In the genomic region with DNA sequence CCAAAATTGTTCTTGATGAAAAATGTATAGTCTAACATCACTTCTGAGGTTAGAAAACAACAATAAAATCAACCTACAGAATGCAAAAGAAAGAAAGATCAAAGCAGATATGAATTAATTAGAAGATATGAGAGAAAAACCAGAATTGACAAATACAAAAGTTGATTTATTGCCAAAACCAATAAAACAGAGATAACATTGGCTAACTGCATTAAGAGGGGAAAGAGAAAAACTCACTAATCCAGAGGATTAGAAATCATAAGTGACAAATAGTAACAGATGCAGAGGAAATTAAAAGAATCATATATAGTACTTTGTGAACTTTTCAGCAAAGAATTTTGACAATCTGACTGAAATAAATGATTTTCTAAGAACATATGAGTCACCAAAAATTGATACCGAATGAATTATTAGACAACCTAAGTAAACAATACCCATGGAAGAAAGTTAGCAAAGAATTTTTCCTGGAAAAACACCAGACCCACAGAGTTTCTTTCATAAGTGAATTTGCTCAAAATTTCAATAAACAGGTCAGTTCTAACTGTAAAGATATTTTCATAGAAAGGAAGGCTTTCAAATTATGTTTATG, we compare ENCODE assay signal across 17 cellular contexts.
DNase-seq lines count a peak whose midpoint lies in the region; ATAC-seq, FAIRE-seq and TF ChIP-seq lines count a peak whose summit lies in the region.
"Had no signal": no experiment of that assay in that cellular context is flagged by ENCODE, and none has a peak within 500 bp of the region (broad histone marks: within the 10 kb centered on the region; RNA-seq: fewer than 3 reads in every experiment).

No MANE protein-coding gene starts in this region.

- no peaks in the 10 kb centered on the region for H3K27me3 ChIP-seq in Karpas-422 (ENCODE audit: low read length)

- no peak overlapping the region for H3K27ac ChIP-seq in Karpas-422 (ENCODE audit: low read length)

- peaks cover 5% of the 10 kb centered on the region; the same call in 1 of the 2 replicates for H3K9me3 ChIP-seq in Karpas-422 (ENCODE audit: low read length)

- H3K27ac Mint-ChIP-seq in Calu3 (ENCODE audit: unreplicated experiment) = peak overlapping the region; percentile 58
- no peak overlapping the region for H3K27ac Mint-ChIP-seq in activated CD8-positive, alpha-beta T cell treated with anti-CD3 and anti-CD28 coated beads, Interleukin-2, amount 10 ng/mL, durations not matched to agents 7 days and 5 days
- H3K27ac Mint-ChIP-seq: CD4-positive, CD25-positive, alpha-beta regulatory T cell had no signal

- no peak; the same call in 2 of the 3 replicates for ATAC-seq in SK-N-SH treated with all-trans-retinoic acid at 6 μM for 48 hours
- no peak for ATAC-seq in activated CD8-positive, alpha-beta T cell treated with anti-CD3 and anti-CD28 coated beads, Interleukin-2, amount 10 ng/mL, durations not matched to agents 7 days and 5 days

- DNase-seq in Calu3 (no peak), fibroblast of gingiva (ENCODE audit: low read depth) (peak; percentile 39), lung microvascular endothelial cell (ENCODE audit: low read depth in 2 of 2) (peak; percentile 28 to 32), Karpas-422 (no peak), DMS 273 treated with DMSO at 0.1 percent for 48 hours (lab: John Stamatoyannopoulos, UW) (no peak), GM19239 (ENCODE audit: insufficient read length, low spot score) (no peak)
- no peak for DNase-seq in activated CD8-positive, alpha-beta T cell treated with anti-CD3 and anti-CD28 coated beads, Interleukin-2, amount 10 ng/mL, durations not matched to agents 7 days and 5 days
- DNase-seq: CD4-positive, CD25-positive, alpha-beta regulatory T cell; GF-D8; H7; Kasumi-1; NCI-H1417 treated with DMSO at 0.1 percent for 48 hours; NCI-H2029 treated with DMSO at 0.1 percent for 48 hours; NCI-H524 had no signal

- H2AFZ ChIP-seq in Karpas-422 (ENCODE audit: low read length) = no peak overlapping the region

- no peaks in the 10 kb centered on the region for H3K79me2 ChIP-seq in Karpas-422 (ENCODE audit: low read length)

- H3K4me1 Mint-ChIP-seq in Calu3 (ENCODE audit: low read depth, unreplicated experiment) = peaks cover 53% of the 10 kb centered on the region
- peaks cover 4% of the 10 kb centered on the region for H3K4me1 Mint-ChIP-seq in activated CD8-positive, alpha-beta T cell treated with anti-CD3 and anti-CD28 coated beads, Interleukin-2, amount 10 ng/mL, durations not matched to agents 7 days and 5 days (ENCODE audit: low read depth)

- no peaks in the 10 kb centered on the region for H3K9me2 ChIP-seq in Karpas-422 (replicated peaks; ENCODE audit: insufficient read depth, low read length)

- H3K4me1 ChIP-seq in Karpas-422 (ENCODE audit: low read length) = no peaks in the 10 kb centered on the region

- 0 out of 2 replicates have a peak, but pooled peaks cover 4% of the 10 kb centered on the region for H3K36me3 ChIP-seq in Karpas-422 (ENCODE audit: insufficient read depth, low read length)

- H4K20me1 ChIP-seq in Karpas-422 (ENCODE audit: insufficient read depth, low read depth, low read length) = no peaks in the 10 kb centered on the region

- no peak for TF ChIP-seq CTCF in Calu3 (IDR thresholded peaks at IDR 0.05; ENCODE audit: unreplicated experiment)

- H3K27me3 Mint-ChIP-seq in Calu3 (ENCODE audit: unreplicated experiment) = no peaks in the 10 kb centered on the region
- H3K27me3 Mint-ChIP-seq in activated CD8-positive, alpha-beta T cell treated with anti-CD3 and anti-CD28 coated beads, Interleukin-2, amount 10 ng/mL, durations not matched to agents 7 days and 5 days (ENCODE audit: low read depth) = no peaks in the 10 kb centered on the region
- H3K27me3 Mint-ChIP-seq: CD4-positive, CD25-positive, alpha-beta regulatory T cell had no signal

- peaks cover 2% of the 10 kb centered on the region for H3K9me3 Mint-ChIP-seq in Calu3 (ENCODE audit: low read depth, unreplicated experiment)
- H3K9me3 Mint-ChIP-seq in activated CD8-positive, alpha-beta T cell treated with anti-CD3 and anti-CD28 coated beads, Interleukin-2, amount 10 ng/mL, durations not matched to agents 7 days and 5 days (ENCODE audit: insufficient read depth) = peaks cover 8% of the 10 kb centered on the region

- intact Hi-C loops in Calu3 (cut with micrococcal nuclease; ENCODE audit: unreplicated experiment) = no loop called here

- H3K9ac ChIP-seq in Karpas-422 (ENCODE audit: low read length) = no peak overlapping the region

- no peak overlapping the region for H3K4me3 ChIP-seq in Karpas-422 (ENCODE audit: low read length)

- H3K4me2 ChIP-seq in Karpas-422 (ENCODE audit: low read depth, low read length, poor library complexity, severe bottlenecking) = no peak overlapping the region

- no peak for FAIRE-seq in GM19239 (lab: Jason Lieb, UNC)
- FAIRE-seq: A204.1, D721Med had no signal

- POLR2A ChIA-PET in activated CD8-positive, alpha-beta T cell treated with anti-CD3 and anti-CD28 coated beads, Interleukin-2, amount 10 ng/mL, durations not matched to agents 7 days and 5 days (lab: Charles Lee) = no interaction called here

- H3K36me3 Mint-ChIP-seq in Calu3 (ENCODE audit: insufficient read depth, unreplicated experiment) = peaks cover 7% of the 10 kb centered on the region
- peaks cover 12% of the 10 kb centered on the region for H3K36me3 Mint-ChIP-seq in activated CD8-positive, alpha-beta T cell treated with anti-CD3 and anti-CD28 coated beads, Interleukin-2, amount 10 ng/mL, durations not matched to agents 7 days and 5 days (ENCODE audit: low read depth)

- H3K4me3 Mint-ChIP-seq in Calu3 (ENCODE audit: low read depth, unreplicated experiment) = peak overlapping the region; percentile 6
- no peak overlapping the region for H3K4me3 Mint-ChIP-seq in activated CD8-positive, alpha-beta T cell treated with anti-CD3 and anti-CD28 coated beads, Interleukin-2, amount 10 ng/mL, durations not matched to agents 7 days and 5 days
- H3K4me3 Mint-ChIP-seq: CD4-positive, CD25-positive, alpha-beta regulatory T cell had no signal

- CTCF ChIA-PET in Calu3 (lab: Charles Lee) = interaction anchor here (1.0 kb wide), 1 partner anchor 9 kb away, joined by 3 read pairs; no protein-coding TSS in a partner anchor
- CTCF ChIA-PET in activated CD8-positive, alpha-beta T cell treated with anti-CD3 and anti-CD28 coated beads, Interleukin-2, amount 10 ng/mL, durations not matched to agents 7 days and 5 days (lab: Charles Lee) = interaction anchor here (0.7 kb wide), 1 partner anchor 1081 kb away, joined by 3 read pairs; no protein-coding TSS in a partner anchor

- no TSS peak for BruUV-seq in Calu3 (replicated peaks; lab: Mats Ljungman, UMichigan)

TF ChIP-seq in SK-N-SH treated with all-trans-retinoic acid at 6 μM for 48 hours, 23 proteins besides CTCF, POLR2A, EP300 and RAD21:
- TF ChIP-seq TOX (CRISPR knock-in tag; IDR thresholded peaks at IDR 0.05; ENCODE audit: borderline replicate concordance) (peak; percentile 20; the same call in 1 of the 2 replicates), ISL1 (CRISPR knock-in tag; IDR thresholded peaks at IDR 0.05) (peak; percentile 82), TCF4 (CRISPR knock-in tag; IDR thresholded peaks at IDR 0.05; ENCODE audit: borderline replicate concordance) (peak; percentile 70; the same call in 1 of the 2 replicates), ARNTL (CRISPR knock-in tag; IDR thresholded peaks at IDR 0.05; ENCODE audit: borderline replicate concordance, low read depth) (no peak), ZFP3 (CRISPR knock-in tag; IDR thresholded peaks at IDR 0.05) (no peak)
- TF ChIP-seq, protein P1, sequence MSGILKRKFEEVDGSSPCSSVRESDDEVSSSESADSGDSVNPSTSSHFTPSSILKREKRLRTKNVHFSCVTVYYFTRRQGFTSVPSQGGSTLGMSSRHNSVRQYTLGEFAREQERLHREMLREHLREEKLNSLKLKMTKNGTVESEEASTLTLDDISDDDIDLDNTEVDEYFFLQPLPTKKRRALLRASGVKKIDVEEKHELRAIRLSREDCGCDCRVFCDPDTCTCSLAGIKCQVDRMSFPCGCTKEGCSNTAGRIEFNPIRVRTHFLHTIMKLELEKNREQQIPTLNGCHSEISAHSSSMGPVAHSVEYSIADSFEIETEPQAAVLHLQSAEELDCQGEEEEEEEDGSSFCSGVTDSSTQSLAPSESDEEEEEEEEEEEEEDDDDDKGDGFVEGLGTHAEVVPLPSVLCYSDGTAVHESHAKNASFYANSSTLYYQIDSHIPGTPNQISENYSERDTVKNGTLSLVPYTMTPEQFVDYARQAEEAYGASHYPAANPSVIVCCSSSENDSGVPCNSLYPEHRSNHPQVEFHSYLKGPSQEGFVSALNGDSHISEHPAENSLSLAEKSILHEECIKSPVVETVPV (CRISPR knock-in tag; IDR thresholded peaks at IDR 0.05) = no peak
TF ChIP-seq in SK-N-SH treated with all-trans-retinoic acid at 6 μM for 48 hours: peak in this region for 3.

Comparison
In these comparisons a context has a peak if more than half of its experiments do, and no peak if none do; other contexts are left out.
1. DNase-seq: peak in fibroblast of gingiva (single experiment) and lung microvascular endothelial cell (2 of 2); none in Calu3 (single experiment), Karpas-422 (single experiment), DMS 273 treated with DMSO at 0.1 percent for 48 hours (single experiment), GM19239 (single experiment) and activated CD8-positive, alpha-beta T cell treated with anti-CD3 and anti-CD28 coated beads, Interleukin-2, amount 10 ng/mL, durations not matched to agents 7 days and 5 days (single experiment).